ENCODE assay signal across 9 cellular contexts in genomic region chr22:37229805-37230672, GRCh38. TPM values are rescaled to one million over a fixed set of nuclear protein-coding genes. Genes with fewer than 3 reads are reported as not detected.
A peak's percentile ranks its signal among the peaks of the same experiment; 100 is the strongest.
DNase-seq lines count a peak whose midpoint lies in the region; ATAC-seq and FAIRE-seq lines count a peak whose summit lies in the region.
"Had no signal": no experiment of that assay in that cellular context is flagged by ENCODE, and none has a peak within 500 bp of the region (broad histone marks: within the 10 kb centered on the region; RNA-seq: fewer than 3 reads in every experiment).

No MANE protein-coding gene starts in this region.

- DNase-seq in activated CD4-positive, alpha-beta T cell treated with anti-CD3 and anti-CD28 coated beads for 24 hours (ENCODE audit: low read depth in 2 of 2) = peak; percentile 81 to 83
- DNase-seq in small intestine = peak; percentile 66
- no peak for DNase-seq in DMS114 treated with DMSO at 0.1 percent for 48 hours (lab: John Stamatoyannopoulos, UW; ENCODE audit: unreplicated experiment)
- DNase-seq in pons (ENCODE audit: low spot score) = no peak

- intact Hi-C loops in dendritic cell treated with granulocyte-macrophage colony-stimulating factor and Interleukin-4, amounts not matched to agents 40 ng/mL and 50 ng/mL, for 4 days (cut with micrococcal nuclease) = no loop called here

- H3K36me3 Mint-ChIP-seq in dendritic cell treated with granulocyte-macrophage colony-stimulating factor and Interleukin-4, amounts not matched to agents 40 ng/mL and 50 ng/mL, for 4 days (ENCODE audit: low read depth) = peaks cover 85% of the 10 kb centered on the region

- 59 to 66% (median 62%) methylated on average over 8 of the region's 8 CpGs for WGBS in small intestine, 3 donors

- no peak for FAIRE-seq in small intestine (lab: Jason Lieb, UNC)

- H3K9me3 ChIP-seq in KOPT-K1 (ENCODE audit: insufficient read depth, low read length, poor library complexity, severe bottlenecking) (no peaks in the 10 kb centered on the region), small intestine (ENCODE audit: control insufficient read depth, low read depth) (no peaks in the 10 kb centered on the region)
- H3K9me3 ChIP-seq: body of pancreas had no signal

- H3K27me3 ChIP-seq in small intestine (ENCODE audit: control insufficient read depth in 2 of 2, insufficient read depth in 2 of 2, low read length in 2 of 2) = no peaks in the 10 kb centered on the region
- H3K27me3 ChIP-seq: body of pancreas had no signal

- peaks cover 91% of the 10 kb centered on the region for H3K4me1 Mint-ChIP-seq in dendritic cell treated with granulocyte-macrophage colony-stimulating factor and Interleukin-4, amounts not matched to agents 40 ng/mL and 50 ng/mL, for 4 days (ENCODE audit: low read depth)

- peak overlapping the region; percentile 100 for H3K27ac ChIP-seq in KOPT-K1 (ENCODE audit: low read depth, low read length, poor library complexity, severe bottlenecking)
- H3K27ac ChIP-seq in small intestine (ENCODE audit: low read depth in 1 of 2, low read length in 1 of 2) = peak overlapping the region; percentile 69 to 95

- H3K27me3 Mint-ChIP-seq in dendritic cell treated with granulocyte-macrophage colony-stimulating factor and Interleukin-4, amounts not matched to agents 40 ng/mL and 50 ng/mL, for 4 days = no peaks in the 10 kb centered on the region

- H3K36me3 ChIP-seq in KOPT-K1 (ENCODE audit: insufficient read depth, low read length) (peaks cover 90% of the 10 kb centered on the region), small intestine (ENCODE audit: control insufficient read depth in 2 of 2, insufficient read depth in 2 of 2, low read length in 2 of 2) (no peaks in the 10 kb centered on the region)

- H3K9me3 Mint-ChIP-seq in dendritic cell treated with granulocyte-macrophage colony-stimulating factor and Interleukin-4, amounts not matched to agents 40 ng/mL and 50 ng/mL, for 4 days = no peaks in the 10 kb centered on the region

- ATAC-seq in GM19035 (IDR thresholded peaks at IDR 0.05; ENCODE audit: unreplicated experiment) (peak; percentile 54), HG02588 (IDR thresholded peaks at IDR 0.05; ENCODE audit: unreplicated experiment) (no peak)
- ATAC-seq: body of pancreas had no signal

- H3K27ac Mint-ChIP-seq in dendritic cell treated with granulocyte-macrophage colony-stimulating factor and Interleukin-4, amounts not matched to agents 40 ng/mL and 50 ng/mL, for 4 days = peak overlapping the region; percentile 94

- no peaks in the 10 kb centered on the region for H3K4me1 ChIP-seq in small intestine (ENCODE audit: control insufficient read depth in 2 of 2, insufficient read depth in 1 of 2, low read depth in 1 of 2, low read length in 1 of 2)

- H3K4me3 ChIP-seq in small intestine (ENCODE audit: low read depth in 1 of 2, low read length in 2 of 2) = no peak overlapping the region
- H3K4me3 ChIP-seq: body of pancreas had no signal

- H3K4me3 Mint-ChIP-seq in dendritic cell treated with granulocyte-macrophage colony-stimulating factor and Interleukin-4, amounts not matched to agents 40 ng/mL and 50 ng/mL, for 4 days = peak overlapping the region; percentile 51

RNA-seq across cellular contexts. Expression of gene RAC2, which starts 14.0 kb away (rescaled TPM):
- polyA plus RNA-seq in small intestine = 10 to 100 TPM; 12.1 to 41.1 (median 29.3) TPM

RNA-seq across cellular contexts. Expression of gene SSTR3, which starts 17.8 kb away (rescaled TPM):
- under 1 TPM in 1 of 3 donors, not detected in 2; 0.09 TPM for polyA plus RNA-seq in small intestine

RNA-seq across cellular contexts. Expression of gene C1QTNF6, which starts 42.0 kb away (rescaled TPM):
- 1 to 10 TPM; 2.4 to 3.6 (median 2.6) TPM for polyA plus RNA-seq in small intestine

RNA-seq across cellular contexts. Expression of gene CYTH4, which starts 52.3 kb away (rescaled TPM):
- polyA plus RNA-seq in small intestine = 1 to 10 TPM; 1.1 to 5.4 (median 3.3) TPM

Comparison
In these comparisons a context has a peak if more than half of its experiments do, and no peak if none do; other contexts are left out.
1. DNase-seq: peak in activated CD4-positive, alpha-beta T cell treated with anti-CD3 and anti-CD28 coated beads for 24 hours (2 of 2) and small intestine (single experiment); none in DMS114 treated with DMSO at 0.1 percent for 48 hours (single experiment) and pons (single experiment).